Comparison of ENCODE assay signal across 1 cellular context in the genomic region with DNA sequence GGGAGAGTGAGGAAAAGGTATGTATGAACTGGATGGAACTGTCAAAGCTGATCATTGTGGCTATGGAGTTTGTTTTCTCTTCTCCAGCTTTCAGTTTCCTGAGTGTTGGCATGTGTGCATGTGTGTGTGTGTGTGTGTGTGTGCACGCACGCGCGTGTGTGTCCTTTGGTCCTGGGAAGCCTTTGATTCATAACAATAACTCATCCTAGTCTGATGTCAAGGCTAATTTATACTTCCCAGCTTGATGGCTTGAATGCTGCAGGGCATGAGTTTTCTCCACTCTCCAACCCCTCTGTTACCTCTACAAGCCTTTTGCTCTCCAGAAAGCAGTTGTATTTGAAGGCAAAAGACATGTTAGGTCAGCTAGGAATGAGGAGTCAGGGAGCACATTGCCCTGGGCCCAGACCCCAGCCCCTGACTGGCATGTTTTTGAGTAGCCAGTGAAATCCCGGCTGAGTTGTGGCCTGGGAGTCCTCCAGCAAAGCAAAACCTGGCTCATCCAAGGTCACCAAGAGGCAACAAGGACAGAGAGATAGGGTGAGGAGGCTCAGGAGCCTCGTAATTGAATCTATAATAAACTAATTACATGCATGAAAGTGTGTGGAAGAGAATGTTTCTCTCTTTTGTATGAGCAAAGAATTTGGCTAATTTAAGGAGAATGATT.
A peak's percentile ranks its signal among the peaks of the same experiment; 100 is the strongest.
TF ChIP-seq lines count a peak whose summit lies in the region.

No MANE protein-coding gene starts in this region.

TF ChIP-seq in SK-N-SH, 30 proteins besides CTCF, POLR2A, EP300 and RAD21:
- TF ChIP-seq TCF12 (IDR thresholded peaks at IDR 0.05) (peak; percentile 43; the same call in 1 of the 2 replicates), TEAD4 (IDR thresholded peaks at IDR 0.05; ENCODE audit: borderline replicate concordance, insufficient read depth) (no peak)
- TF ChIP-seq, protein P1, sequence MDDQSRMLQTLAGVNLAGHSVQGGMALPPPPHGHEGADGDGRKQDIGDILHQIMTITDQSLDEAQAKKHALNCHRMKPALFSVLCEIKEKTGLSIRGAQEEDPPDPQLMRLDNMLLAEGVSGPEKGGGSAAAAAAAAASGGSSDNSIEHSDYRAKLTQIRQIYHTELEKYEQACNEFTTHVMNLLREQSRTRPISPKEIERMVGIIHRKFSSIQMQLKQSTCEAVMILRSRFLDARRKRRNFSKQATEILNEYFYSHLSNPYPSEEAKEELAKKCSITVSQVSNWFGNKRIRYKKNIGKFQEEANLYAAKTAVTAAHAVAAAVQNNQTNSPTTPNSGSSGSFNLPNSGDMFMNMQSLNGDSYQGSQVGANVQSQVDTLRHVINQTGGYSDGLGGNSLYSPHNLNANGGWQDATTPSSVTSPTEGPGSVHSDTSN (IDR thresholded peaks at IDR 0.05), result peak; percentile 91
- TF ChIP-seq, protein P2, sequence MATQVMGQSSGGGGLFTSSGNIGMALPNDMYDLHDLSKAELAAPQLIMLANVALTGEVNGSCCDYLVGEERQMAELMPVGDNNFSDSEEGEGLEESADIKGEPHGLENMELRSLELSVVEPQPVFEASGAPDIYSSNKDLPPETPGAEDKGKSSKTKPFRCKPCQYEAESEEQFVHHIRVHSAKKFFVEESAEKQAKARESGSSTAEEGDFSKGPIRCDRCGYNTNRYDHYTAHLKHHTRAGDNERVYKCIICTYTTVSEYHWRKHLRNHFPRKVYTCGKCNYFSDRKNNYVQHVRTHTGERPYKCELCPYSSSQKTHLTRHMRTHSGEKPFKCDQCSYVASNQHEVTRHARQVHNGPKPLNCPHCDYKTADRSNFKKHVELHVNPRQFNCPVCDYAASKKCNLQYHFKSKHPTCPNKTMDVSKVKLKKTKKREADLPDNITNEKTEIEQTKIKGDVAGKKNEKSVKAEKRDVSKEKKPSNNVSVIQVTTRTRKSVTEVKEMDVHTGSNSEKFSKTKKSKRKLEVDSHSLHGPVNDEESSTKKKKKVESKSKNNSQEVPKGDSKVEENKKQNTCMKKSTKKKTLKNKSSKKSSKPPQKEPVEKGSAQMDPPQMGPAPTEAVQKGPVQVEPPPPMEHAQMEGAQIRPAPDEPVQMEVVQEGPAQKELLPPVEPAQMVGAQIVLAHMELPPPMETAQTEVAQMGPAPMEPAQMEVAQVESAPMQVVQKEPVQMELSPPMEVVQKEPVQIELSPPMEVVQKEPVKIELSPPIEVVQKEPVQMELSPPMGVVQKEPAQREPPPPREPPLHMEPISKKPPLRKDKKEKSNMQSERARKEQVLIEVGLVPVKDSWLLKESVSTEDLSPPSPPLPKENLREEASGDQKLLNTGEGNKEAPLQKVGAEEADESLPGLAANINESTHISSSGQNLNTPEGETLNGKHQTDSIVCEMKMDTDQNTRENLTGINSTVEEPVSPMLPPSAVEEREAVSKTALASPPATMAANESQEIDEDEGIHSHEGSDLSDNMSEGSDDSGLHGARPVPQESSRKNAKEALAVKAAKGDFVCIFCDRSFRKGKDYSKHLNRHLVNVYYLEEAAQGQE (IDR thresholded peaks at IDR 0.05; ENCODE audit: low read depth, low read length), result no peak
